In genomic region chr16:68319185-68319908, GRCh38 we compare ENCODE assay signal across 12 cellular contexts. TPM values are rescaled to one million over a fixed set of nuclear protein-coding genes. Genes with fewer than 3 reads are reported as not detected.
DNase-seq lines count a peak whose midpoint lies in the region; ATAC-seq and TF ChIP-seq lines count a peak whose summit lies in the region.
"Had no signal": no experiment of that assay in that cellular context is flagged by ENCODE, and none has a peak within 500 bp of the region (broad histone marks: within the 10 kb centered on the region; RNA-seq: fewer than 3 reads in every experiment).

No MANE protein-coding gene starts in this region.

- intact Hi-C loops in activated B cell treated with CpG ODN at 0.5 μM for 24 hours (cut with micrococcal nuclease): no loop called here
- intact Hi-C loops in lower lobe of right lung (cut with DNase I): no loop called here
- intact Hi-C loops in gastrocnemius medialis (cut with DNase I; ENCODE audit: low total_unique reads): no loop called here

- H3K27me3 Mint-ChIP-seq in CD8-positive, alpha-beta memory T cell: no peaks in the 10 kb centered on the region
- no peaks in the 10 kb centered on the region for H3K27me3 Mint-ChIP-seq in activated B cell treated with CpG ODN at 0.5 μM for 24 hours

- TF ChIP-seq CTCF in GM20000 (IDR thresholded peaks at IDR 0.05; ENCODE audit: extremely low read depth, missing control alignments) (no peak), activated B cell treated with CpG ODN at 0.5 μM for 24 hours (IDR thresholded peaks at IDR 0.05) (no peak), lower lobe of right lung (IDR thresholded peaks at IDR 0.05) (no peak), suprapubic skin (IDR thresholded peaks at IDR 0.05) (no peak), gastrocnemius medialis (IDR thresholded peaks at IDR 0.05 in 4 of 5, conservative IDR thresholded peaks at IDR 0.05 in 1 of 5) (no peak)

- ATAC-seq in activated B cell treated with CpG ODN at 0.5 μM for 24 hours (ENCODE audit: low read depth) (peak; percentile 79), lower lobe of right lung (peak; percentile 24 to 45), gastrocnemius medialis (no peak)

- H3K36me3 Mint-ChIP-seq in CD8-positive, alpha-beta memory T cell: peaks cover 0 to 69% (median 11%) of the 10 kb centered on the region in 3 donors
- H3K36me3 Mint-ChIP-seq in activated B cell treated with CpG ODN at 0.5 μM for 24 hours (ENCODE audit: low read depth): peaks cover 55% of the 10 kb centered on the region

- no peak overlapping the region for H3K4me3 ChIP-seq in CD8-positive, alpha-beta memory T cell (ENCODE audit: low read length)
- no peak overlapping the region for H3K4me3 ChIP-seq in lower lobe of right lung
- H3K4me3 ChIP-seq in suprapubic skin: no peak overlapping the region
- H3K4me3 ChIP-seq in gastrocnemius medialis: no peak overlapping the region

- no peaks in the 10 kb centered on the region for H3K4me1 ChIP-seq in CD8-positive, alpha-beta memory T cell (ENCODE audit: insufficient read depth, low read length)
- no peaks in the 10 kb centered on the region for H3K4me1 ChIP-seq in lower lobe of right lung
- H3K4me1 ChIP-seq in suprapubic skin: no peaks in the 10 kb centered on the region
- no peaks in the 10 kb centered on the region for H3K4me1 ChIP-seq in gastrocnemius medialis

- peaks cover 19 to 31% (median 22%) of the 10 kb centered on the region in 3 donors for H3K4me1 Mint-ChIP-seq in CD8-positive, alpha-beta memory T cell
- H3K4me1 Mint-ChIP-seq in activated B cell treated with CpG ODN at 0.5 μM for 24 hours: peaks cover 7% of the 10 kb centered on the region

- TF ChIP-seq EP300 in suprapubic skin (IDR thresholded peaks at IDR 0.05): no peak

- no peak for TF ChIP-seq POLR2A in suprapubic skin (IDR thresholded peaks at IDR 0.05)
- no peak for TF ChIP-seq POLR2A in gastrocnemius medialis (IDR thresholded peaks at IDR 0.05)

- in situ Hi-C loops in gastrocnemius medialis (cut with MboI; ENCODE audit: low sequenced_read_pairs in 4 of 4): no loop called here

- H3K9me3 Mint-ChIP-seq in CD8-positive, alpha-beta memory T cell: no peaks in the 10 kb centered on the region
- no peaks in the 10 kb centered on the region for H3K9me3 Mint-ChIP-seq in activated B cell treated with CpG ODN at 0.5 μM for 24 hours

- CTCF ChIA-PET in CD8-positive, alpha-beta memory T cell (lab: Charles Lee): interaction anchor here (1.4 to 22.5 kb wide), 2 partner anchors 9 to 59 kb away, joined by 6 to 405 read pairs; partner anchors contain the start of gene SLC7A6
- CTCF ChIA-PET in activated B cell treated with CpG ODN at 0.5 μM for 24 hours (lab: Charles Lee): interaction anchor here (1.0 to 17.1 kb wide), 3 partner anchors 9 to 58 kb away, joined by 3 to 321 read pairs (median 5); partner anchors contain the start of gene SLC7A6

- no peak overlapping the region for H3K4me3 Mint-ChIP-seq in CD8-positive, alpha-beta memory T cell
- H3K4me3 Mint-ChIP-seq in activated B cell treated with CpG ODN at 0.5 μM for 24 hours: no peak overlapping the region

- POLR2A ChIA-PET in CD8-positive, alpha-beta memory T cell (lab: Charles Lee): interaction anchor here (0.5 to 0.7 kb wide), 2 partner anchors 29 to 257 kb away, joined by 3 to 4 read pairs; no protein-coding TSS in a partner anchor
- POLR2A ChIA-PET in activated B cell treated with CpG ODN at 0.5 μM for 24 hours (lab: Charles Lee): interaction anchor here (0.7 to 1.3 kb wide), 4 partner anchors 9 to 211 kb away, joined by 3 to 7 read pairs (median 6); partner anchors contain the start of genes PRMT7, SLC7A6 and SLC7A6OS

- peak overlapping the region in 7 of 8 donors; percentile 3 to 88 (median 73) for H3K27ac Mint-ChIP-seq in CD8-positive, alpha-beta memory T cell
- H3K27ac Mint-ChIP-seq in activated B cell treated with CpG ODN at 0.5 μM for 24 hours: peak overlapping the region; percentile 72

- no peak for DNase-seq in CD8-positive, alpha-beta memory T cell
- DNase-seq in GM20000 (ENCODE audit: low spot score): peak; percentile 77
- DNase-seq in activated B cell treated with CpG ODN at 0.5 μM for 24 hours: no peak
- DNase-seq in lower lobe of right lung: no peak
- no peak for DNase-seq in suprapubic skin (ENCODE audit: low spot score in 2 of 2)
- no peak for DNase-seq in gastrocnemius medialis
- DNase-seq in NCI-H2196 treated with DMSO at 0.1 percent for 48 hours (lab: John Stamatoyannopoulos, UW; ENCODE audit: unreplicated experiment): no peak
- DNase-seq in HPDE6-E6E7 (ENCODE audit: extremely low spot score): no peak
- DNase-seq: foreskin fibroblast, RPMI8226 had no signal

- 91% methylated on average over 6 of the region's 6 CpGs for WGBS in suprapubic skin

- H3K9me3 ChIP-seq in CD8-positive, alpha-beta memory T cell (ENCODE audit: low read length): no peaks in the 10 kb centered on the region
- H3K9me3 ChIP-seq in lower lobe of right lung (no peaks in the 10 kb centered on the region), suprapubic skin (no peaks in the 10 kb centered on the region), gastrocnemius medialis (no peaks in the 10 kb centered on the region)

- H3K27ac ChIP-seq in CD8-positive, alpha-beta memory T cell (ENCODE audit: low read depth, low read length): no peak overlapping the region
- no peak overlapping the region for H3K27ac ChIP-seq in lower lobe of right lung
- H3K27ac ChIP-seq in suprapubic skin: no peak overlapping the region
- no peak overlapping the region for H3K27ac ChIP-seq in gastrocnemius medialis
- H3K27ac ChIP-seq: C4-2B, VCaP had no signal

- H3K27me3 ChIP-seq in CD8-positive, alpha-beta memory T cell (ENCODE audit: insufficient read depth, low read length, poor library complexity, severe bottlenecking): no peaks in the 10 kb centered on the region
- H3K27me3 ChIP-seq in lower lobe of right lung (ENCODE audit: low read depth): no peaks in the 10 kb centered on the region
- H3K27me3 ChIP-seq in suprapubic skin: no peaks in the 10 kb centered on the region
- H3K27me3 ChIP-seq in gastrocnemius medialis: no peaks in the 10 kb centered on the region

- H3K36me3 ChIP-seq in CD8-positive, alpha-beta memory T cell (ENCODE audit: insufficient read depth, low read length): peaks cover 16% of the 10 kb centered on the region
- peaks cover 60% of the 10 kb centered on the region for H3K36me3 ChIP-seq in lower lobe of right lung
- H3K36me3 ChIP-seq in suprapubic skin: peaks cover 67% of the 10 kb centered on the region
- peaks cover 0 to 52% of the 10 kb centered on the region in 2 donors for H3K36me3 ChIP-seq in gastrocnemius medialis

RNA-seq across cellular contexts. Expression of gene PRMT7, which starts 8.5 kb away (rescaled TPM):
- 10 to 100 TPM; 61.1 to 67.5 TPM for total RNA-seq in CD8-positive, alpha-beta memory T cell
- 41.8 TPM for polyA plus RNA-seq in CD8-positive, alpha-beta memory T cell
- 41.8 and 50.3 TPM in 2 replicates for total RNA-seq in activated B cell treated with CpG ODN at 0.5 μM for 24 hours
- 36.1 TPM for total RNA-seq in lower lobe of right lung
- total RNA-seq in suprapubic skin: 100 to 1,000 TPM in 1 of 4 donors, 10 to 100 TPM in 3; 38.8 to 101 (median 69.9) TPM
- 10 to 100 TPM; 22.2 to 41.0 (median 32.8) TPM for total RNA-seq in gastrocnemius medialis

RNA-seq across cellular contexts. Expression of gene SLC7A6OS, which starts 8.6 kb away (rescaled TPM):
- total RNA-seq in CD8-positive, alpha-beta memory T cell: 10 to 100 TPM; 21.8 to 25.5 TPM
- 28.2 TPM for polyA plus RNA-seq in CD8-positive, alpha-beta memory T cell
- total RNA-seq in activated B cell treated with CpG ODN at 0.5 μM for 24 hours: 34.8 and 42.0 TPM in 2 replicates
- total RNA-seq in lower lobe of right lung: 16.8 TPM
- 10 to 100 TPM in 2 of 4 donors, 1 to 10 TPM in 2; 8.8 to 18.1 (median 10.1) TPM for total RNA-seq in suprapubic skin
- total RNA-seq in gastrocnemius medialis: 1 to 10 TPM; 5.0 to 8.8 (median 7.3) TPM

RNA-seq across cellular contexts. Expression of gene SLC7A6, which starts 55.0 kb away (rescaled TPM):
- 10 to 100 TPM; 91.2 to 94.9 TPM for total RNA-seq in CD8-positive, alpha-beta memory T cell
- 18.7 TPM for polyA plus RNA-seq in CD8-positive, alpha-beta memory T cell
- total RNA-seq in activated B cell treated with CpG ODN at 0.5 μM for 24 hours: 52.5 and 54.1 TPM in 2 replicates
- total RNA-seq in lower lobe of right lung: 47.1 TPM
- total RNA-seq in suprapubic skin: 100 to 1,000 TPM in 1 of 4 donors, 10 to 100 TPM in 3; 31.5 to 167 (median 49.0) TPM
- 100 to 1,000 TPM in 3 of 4 donors, 10 to 100 TPM in 1; 97.3 to 205 (median 117) TPM for total RNA-seq in gastrocnemius medialis

Comparison
In these comparisons a context has a peak if more than half of its experiments do, and no peak if none do; other contexts are left out.
1. ATAC-seq: peak in activated B cell treated with CpG ODN at 0.5 μM for 24 hours (single experiment) and lower lobe of right lung (2 of 2); none in gastrocnemius medialis (0 of 2).